19 cellular contexts compared by ENCODE assay signal in genomic region chr5:26492835-26493459, GRCh38.
"Had no signal": no experiment of that assay in that cellular context is flagged by ENCODE, and none has a peak within 500 bp of the region (broad histone marks: within the 10 kb centered on the region; RNA-seq: fewer than 3 reads in every experiment).

No MANE protein-coding gene starts in this region.

- H3K4me3 ChIP-seq: coronary artery, right atrium auricular region, tibial nerve, uterus had no signal

- H3K27ac ChIP-seq: coronary artery, foreskin keratinocyte, right atrium auricular region, tibial nerve, uterus had no signal

- DNase-seq: activated CD4-positive, CD25-positive, alpha-beta regulatory T cell treated with anti-CD3 and anti-CD28 coated beads, Interleukin-2, amount 50 U/mL, for 72 hours; activated naive CD4-positive, alpha-beta T cell; activated naive CD8-positive, alpha-beta T cell treated with anti-CD3 and anti-CD28 coated beads, Interleukin-2, amount 10 ng/mL, durations not matched to agents 7 days and 5 days; activated T-cell treated with anti-CD3 and anti-CD28 coated beads for 4 hours; central memory CD4-positive, alpha-beta T cell; effector CD4-positive, alpha-beta T cell; foreskin keratinocyte; glutamatergic neuron; kidney glomerular epithelial cell; left ventricle myocardium superior; nephron progenitor cell; occipital lobe; stimulated activated CD4-positive, alpha-beta T cell treated with anti-CD3 and anti-CD28 coated beads, Interleukin-2, amount 100 ng/mL, for 48 hours; stimulated activated naive B cell treated with anti-CD40 and anti-IgM and Interleukin-4, amounts not matched to agents 10 μg/mL and 1 μg/mL and 100 μg/mL, for 72 hours; uterus had no signal

- ATAC-seq: foreskin keratinocyte; left ventricle myocardium superior; stimulated activated naive B cell treated with anti-CD40 and anti-IgM and Interleukin-4, amounts not matched to agents 10 μg/mL and 1 μg/mL and 100 μg/mL, for 72 hours had no signal

- H3K27me3 Mint-ChIP-seq: activated naive CD8-positive, alpha-beta T cell treated with anti-CD3 and anti-CD28 coated beads, Interleukin-2, amount 10 ng/mL, durations not matched to agents 7 days and 5 days; brain; stimulated activated naive B cell treated with anti-CD40 and anti-IgM and Interleukin-4, amounts not matched to agents 10 μg/mL and 1 μg/mL and 100 μg/mL, for 72 hours had no signal

- H3K4me3 Mint-ChIP-seq: activated naive CD8-positive, alpha-beta T cell treated with anti-CD3 and anti-CD28 coated beads, Interleukin-2, amount 10 ng/mL, durations not matched to agents 7 days and 5 days; brain; nephron progenitor cell; stimulated activated naive B cell treated with anti-CD40 and anti-IgM and Interleukin-4, amounts not matched to agents 10 μg/mL and 1 μg/mL and 100 μg/mL, for 72 hours had no signal

- H3K27me3 ChIP-seq: foreskin keratinocyte, right atrium auricular region, tibial nerve, uterus had no signal

- H3K4me1 Mint-ChIP-seq: activated naive CD8-positive, alpha-beta T cell treated with anti-CD3 and anti-CD28 coated beads, Interleukin-2, amount 10 ng/mL, durations not matched to agents 7 days and 5 days; brain; stimulated activated naive B cell treated with anti-CD40 and anti-IgM and Interleukin-4, amounts not matched to agents 10 μg/mL and 1 μg/mL and 100 μg/mL, for 72 hours had no signal

- H3K36me3 Mint-ChIP-seq: activated naive CD8-positive, alpha-beta T cell treated with anti-CD3 and anti-CD28 coated beads, Interleukin-2, amount 10 ng/mL, durations not matched to agents 7 days and 5 days; brain; stimulated activated naive B cell treated with anti-CD40 and anti-IgM and Interleukin-4, amounts not matched to agents 10 μg/mL and 1 μg/mL and 100 μg/mL, for 72 hours had no signal

- H3K27ac Mint-ChIP-seq: activated naive CD8-positive, alpha-beta T cell treated with anti-CD3 and anti-CD28 coated beads, Interleukin-2, amount 10 ng/mL, durations not matched to agents 7 days and 5 days; brain; nephron progenitor cell; stimulated activated naive B cell treated with anti-CD40 and anti-IgM and Interleukin-4, amounts not matched to agents 10 μg/mL and 1 μg/mL and 100 μg/mL, for 72 hours had no signal
